ENCODE assay signal across 17 cellular contexts in genomic region chr3:11593318-11594034, GRCh38. TPM values are rescaled to one million over a fixed set of nuclear protein-coding genes. Genes with fewer than 3 reads are reported as not detected.
A peak's percentile ranks its signal among the peaks of the same experiment; 100 is the strongest.
DNase-seq lines count a peak whose midpoint lies in the region; ATAC-seq, FAIRE-seq and TF ChIP-seq lines count a peak whose summit lies in the region.
"Had no signal": no experiment of that assay in that cellular context is flagged by ENCODE, and none has a peak within 500 bp of the region (broad histone marks: within the 10 kb centered on the region; RNA-seq: fewer than 3 reads in every experiment).

No MANE protein-coding gene starts in this region.

- no peak for FAIRE-seq in small intestine (lab: Jason Lieb, UNC)

- H3K4me2 ChIP-seq in BLaER1 treated with 17β-estradiol and CSF1 and Interleukin-3, amounts not matched to agents 10 nM and 100 nM, result peak overlapping the region; percentile 6 to 64 (median 46); a peak in 21 of 22 replicates
- peak overlapping the region; percentile 10 for H3K4me2 ChIP-seq in OCI-LY7 (ENCODE audit: low read length)

- intact Hi-C loops in OCI-LY7 (cut with micrococcal nuclease; ENCODE audit: unreplicated experiment), result no loop called here

- no peak overlapping the region; a peak in 1 of 22 replicates for H3K9ac ChIP-seq in BLaER1 treated with 17β-estradiol and CSF1 and Interleukin-3, amounts not matched to agents 10 nM and 100 nM

- peak overlapping the region; percentile 29 for H3K4me3 Mint-ChIP-seq in progenitor cell of endocrine pancreas (ENCODE audit: low read depth)
- H3K4me3 Mint-ChIP-seq: activated T-cell treated with anti-CD3 and anti-CD28 coated beads, Interleukin-2, amount 50 U/mL, for 4 hours had no signal

- BruUV-seq in OCI-LY7 (replicated peaks; lab: Mats Ljungman, UMichigan), result no TSS peak

- CTCF ChIA-PET in OCI-LY7 (lab: Charles Lee; ENCODE audit: unreplicated experiment), result interaction anchor here (0.6 kb wide), 1 partner anchor 45 kb away, joined by 3 read pairs; no protein-coding TSS in a partner anchor

- POLR2A ChIA-PET in OCI-LY7 (lab: Charles Lee), result interaction anchor here (0.5 to 0.7 kb wide), 2 partner anchors 135 to 1120 kb away, joined by 3 to 5 read pairs; no protein-coding TSS in a partner anchor

- H3K27ac ChIP-seq in BLaER1 treated with 17β-estradiol and CSF1 and Interleukin-3, amounts not matched to agents 10 nM and 100 nM, result no peak overlapping the region
- no peak overlapping the region for H3K27ac ChIP-seq in OCI-LY7 (ENCODE audit: low read depth, low read length, poor library complexity, severe bottlenecking)
- H3K27ac ChIP-seq in gastroesophageal sphincter, result peak overlapping the region in 3 of 4 donors; percentile 8 to 67 (median 52)
- peak overlapping the region in 1 of 2 donors; percentile 3 for H3K27ac ChIP-seq in small intestine (ENCODE audit: low read depth in 1 of 2, low read length in 1 of 2)

- no peaks in the 10 kb centered on the region for H3K27me3 Mint-ChIP-seq in progenitor cell of endocrine pancreas

- H3K9me3 ChIP-seq in BLaER1 treated with 17β-estradiol and CSF1 and Interleukin-3, amounts not matched to agents 10 nM and 100 nM (replicated peaks in 1 of 11), result peaks cover 25 to 28% (median 27%) of the 10 kb centered on the region in 11 experiments
- peaks cover 8% of the 10 kb centered on the region; the same call in 1 of the 2 replicates for H3K9me3 ChIP-seq in OCI-LY7 (ENCODE audit: low read length)
- H3K9me3 ChIP-seq in gastroesophageal sphincter, result no peaks in the 10 kb centered on the region
- H3K9me3 ChIP-seq in small intestine (ENCODE audit: control insufficient read depth, low read depth), result no peaks in the 10 kb centered on the region
- H3K9me3 ChIP-seq: upper lobe of right lung had no signal

- DNase-seq in OCI-LY7 (ENCODE audit: low spot score) (no peak), progenitor cell of endocrine pancreas (ENCODE audit: low spot score, unreplicated experiment) (no peak), small intestine (no peak), omental fat pad (ENCODE audit: low spot score) (no peak)
- DNase-seq: activated T-cell treated with anti-CD3 and anti-CD28 coated beads, Interleukin-2, amount 50 U/mL, for 4 hours; effector memory CD4-positive, alpha-beta T cell; KG1; kidney glomerular epithelial cell; NCI-H1436; NCI-H510A; stimulated activated CD4-positive, alpha-beta T cell treated with anti-CD3 and anti-CD28 coated beads, Interleukin-15, amount 100 ng/mL, for 24 hours; T-helper 1 cell; upper lobe of right lung had no signal

- H3K4me3 ChIP-seq in BLaER1 treated with 17β-estradiol and CSF1 and Interleukin-3, amounts not matched to agents 10 nM and 100 nM, result no peak overlapping the region
- H3K4me3 ChIP-seq in OCI-LY7 (ENCODE audit: low read depth, low read length, poor library complexity, severe bottlenecking) (no peak overlapping the region), gastroesophageal sphincter (no peak overlapping the region), small intestine (ENCODE audit: low read depth in 1 of 2, low read length in 2 of 2) (no peak overlapping the region)
- H3K4me3 ChIP-seq: upper lobe of right lung had no signal

- H3K4me1 ChIP-seq in BLaER1 treated with 17β-estradiol and CSF1 and Interleukin-3, amounts not matched to agents 10 nM and 100 nM, result peaks cover 30 to 58% (median 42%) of the 10 kb centered on the region in 10 experiments
- H3K4me1 ChIP-seq in OCI-LY7 (ENCODE audit: insufficient read depth, low read length, poor library complexity, severe bottlenecking) (peaks cover 31% of the 10 kb centered on the region), gastroesophageal sphincter (peaks cover 21 to 79% (median 46%) of the 10 kb centered on the region in 3 donors), small intestine (ENCODE audit: control insufficient read depth in 2 of 2, insufficient read depth in 1 of 2, low read depth in 1 of 2, low read length in 1 of 2) (peaks cover 0 to 5% of the 10 kb centered on the region in 2 donors)

- H2AFZ ChIP-seq in OCI-LY7 (ENCODE audit: low read length), result no peak overlapping the region

- H3K4me1 Mint-ChIP-seq in progenitor cell of endocrine pancreas (ENCODE audit: low read depth), result peaks cover 46% of the 10 kb centered on the region

- TF ChIP-seq EP300 in gastroesophageal sphincter (IDR thresholded peaks at IDR 0.05), result no peak

- peaks cover 6% of the 10 kb centered on the region for H3K9me3 Mint-ChIP-seq in progenitor cell of endocrine pancreas (ENCODE audit: low read depth)

- peaks cover 30% of the 10 kb centered on the region for H3K36me3 Mint-ChIP-seq in progenitor cell of endocrine pancreas (ENCODE audit: insufficient read depth)

- H3K27ac Mint-ChIP-seq in progenitor cell of endocrine pancreas, result peak overlapping the region; percentile 98

- peaks cover 47 to 95% (median 90%) of the 10 kb centered on the region in 11 experiments for H3K36me3 ChIP-seq in BLaER1 treated with 17β-estradiol and CSF1 and Interleukin-3, amounts not matched to agents 10 nM and 100 nM
- H3K36me3 ChIP-seq in OCI-LY7 (ENCODE audit: insufficient read depth, low read length), result peaks cover 61% of the 10 kb centered on the region
- H3K36me3 ChIP-seq in gastroesophageal sphincter, result peaks cover 0 to 3% of the 10 kb centered on the region in 2 donors
- peaks cover 0 to 3% of the 10 kb centered on the region in 2 donors for H3K36me3 ChIP-seq in small intestine (ENCODE audit: control insufficient read depth in 2 of 2, insufficient read depth in 2 of 2, low read length in 2 of 2)
- H3K36me3 ChIP-seq: upper lobe of right lung had no signal

- no peaks in the 10 kb centered on the region for H3K9me2 ChIP-seq in OCI-LY7 (ENCODE audit: insufficient read depth, low read length)

- peaks cover 78% of the 10 kb centered on the region; the same call in 1 of the 2 replicates for H3K79me2 ChIP-seq in OCI-LY7 (ENCODE audit: insufficient read depth, low read depth, low read length)

- TF ChIP-seq CTCF in OCI-LY7 (conservative IDR thresholded peaks at IDR 0.05; ENCODE audit: low read length) (no peak), gastroesophageal sphincter (IDR thresholded peaks at IDR 0.05) (no peak), progenitor cell of endocrine pancreas (IDR thresholded peaks at IDR 0.05; ENCODE audit: unreplicated experiment) (no peak), omental fat pad (IDR thresholded peaks at IDR 0.05) (no peak)

- no peaks in the 10 kb centered on the region for H3K27me3 ChIP-seq in BLaER1 treated with 17β-estradiol and CSF1 and Interleukin-3, amounts not matched to agents 10 nM and 100 nM
- H3K27me3 ChIP-seq in gastroesophageal sphincter, result no peaks in the 10 kb centered on the region
- H3K27me3 ChIP-seq in small intestine (ENCODE audit: control insufficient read depth in 2 of 2, insufficient read depth in 2 of 2, low read length in 2 of 2), result no peaks in the 10 kb centered on the region
- H3K27me3 ChIP-seq: upper lobe of right lung had no signal

- no peak for TF ChIP-seq POLR2A in gastroesophageal sphincter (IDR thresholded peaks at IDR 0.05)

- H4K20me1 ChIP-seq in BLaER1 treated with 17β-estradiol and CSF1 and Interleukin-3, amounts not matched to agents 10 nM and 100 nM, result peaks cover 79 to 96% (median 92%) of the 10 kb centered on the region in 11 experiments
- H4K20me1 ChIP-seq in OCI-LY7 (ENCODE audit: insufficient read depth, low read length), result peaks cover 6% of the 10 kb centered on the region

- 80 to 82% methylated on average over 1 to 8 of the region's 10 CpGs for WGBS in gastroesophageal sphincter (ENCODE audit: low coverage in 1 of 2), 2 donors
- 79 to 89% (median 87%) methylated on average over 10 of the region's 10 CpGs for WGBS in small intestine, 3 donors

- ATAC-seq in gastroesophageal sphincter (no peak), omental fat pad (ENCODE audit: low FRiP score) (no peak), HG02623 (IDR thresholded peaks at IDR 0.05; ENCODE audit: unreplicated experiment) (no peak), HG02678 (IDR thresholded peaks at IDR 0.05; ENCODE audit: unreplicated experiment) (no peak)
- ATAC-seq: activated T-cell treated with anti-CD3 and anti-CD28 coated beads, Interleukin-2, amount 50 U/mL, for 4 hours; upper lobe of right lung had no signal

RNA-seq across cellular contexts. Expression of gene VGLL4, which starts 50.2 kb away (rescaled TPM):
- total RNA-seq in OCI-LY7 (2014; rRNA removed; shearing (Covaris generic)), result 27.9 and 36.1 TPM in 2 replicates
- total RNA-seq in OCI-LY7 (2022), result 55.9 and 74.5 TPM in 2 replicates
- total RNA-seq in gastroesophageal sphincter, result 100 to 1,000 TPM in 1 of 4 donors, 10 to 100 TPM in 3; 53.4 to 128 (median 58.2) TPM
- 93.2 and 93.4 TPM in 2 replicates for total RNA-seq in progenitor cell of endocrine pancreas
- 10 to 100 TPM; 26.6 to 54.8 (median 27.0) TPM for polyA plus RNA-seq in small intestine
- 10 to 100 TPM; 41.3 to 54.7 (median 49.5) TPM for total RNA-seq in omental fat pad

Comparison
In these comparisons a context has a peak if more than half of its experiments do, and no peak if none do; other contexts are left out.
1. H3K27ac ChIP-seq: peak in gastroesophageal sphincter (3 of 4); none in BLaER1 treated with 17β-estradiol and CSF1 and Interleukin-3, amounts not matched to agents 10 nM and 100 nM (0 of 11) and OCI-LY7 (single experiment).